ENCODE assay signal across 28 cellular contexts in genomic region chr20:56998438-56998837, GRCh38.
"Had no signal": no experiment of that assay in that cellular context is flagged by ENCODE, and none has a peak within 500 bp of the region (broad histone marks: within the 10 kb centered on the region; RNA-seq: fewer than 3 reads in every experiment).

No MANE protein-coding gene starts in this region.

- H3K4me1 Mint-ChIP-seq: activated CD4-positive, alpha-beta T cell treated with anti-CD3 and anti-CD28 coated beads, Interleukin-2, amount 10 ng/mL, durations not matched to agents 24 days and 14 days; activated naive CD8-positive, alpha-beta T cell treated with anti-CD3 and anti-CD28 coated beads, Interleukin-2, amount 50 U/mL, for 24 hours; activated T-helper 17 cell treated with anti-CD3 and anti-CD28 coated beads, Interleukin-2, amount 50 U/mL, for 72 hours; brain had no signal

- H3K27me3 ChIP-seq: Peyer's patch had no signal

- ATAC-seq: activated CD8-positive, alpha-beta T cell treated with anti-CD3 and anti-CD28 coated beads for 36 hours; activated naive CD4-positive, alpha-beta T cell treated with anti-CD3 and anti-CD28 coated beads, Interleukin-2, amount 50 U/mL, for 72 hours; activated naive CD8-positive, alpha-beta T cell treated with anti-CD3 and anti-CD28 coated beads, Interleukin-2, amount 50 U/mL, for 24 hours; activated T-cell treated with anti-CD3 and anti-CD28 coated beads, Interleukin-2, amount 50 U/mL, for 72 hours; activated T-helper 17 cell treated with anti-CD3 and anti-CD28 coated beads, Interleukin-2, amount 50 U/mL, for 72 hours; PC-3 had no signal

- H3K9me3 Mint-ChIP-seq: activated CD4-positive, alpha-beta T cell treated with anti-CD3 and anti-CD28 coated beads, Interleukin-2, amount 10 ng/mL, durations not matched to agents 24 days and 14 days; activated naive CD8-positive, alpha-beta T cell treated with anti-CD3 and anti-CD28 coated beads, Interleukin-2, amount 50 U/mL, for 24 hours had no signal

- H3K36me3 ChIP-seq: Peyer's patch had no signal

- H3K36me3 Mint-ChIP-seq: brain had no signal

- H3K4me2 ChIP-seq: KMS-11 had no signal

- H3K27me3 Mint-ChIP-seq: activated CD4-positive, alpha-beta T cell treated with anti-CD3 and anti-CD28 coated beads, Interleukin-2, amount 10 ng/mL, durations not matched to agents 24 days and 14 days; activated CD8-positive, alpha-beta T cell treated with anti-CD3 and anti-CD28 coated beads for 36 hours; activated naive CD8-positive, alpha-beta T cell treated with anti-CD3 and anti-CD28 coated beads, Interleukin-2, amount 50 U/mL, for 24 hours had no signal

- H3K27ac ChIP-seq: KMS-11, Peyer's patch had no signal

- H3K9ac ChIP-seq: KMS-11 had no signal

- H3K4me1 ChIP-seq: Peyer's patch had no signal

- H3K4me3 ChIP-seq: Peyer's patch had no signal

- H3K27ac Mint-ChIP-seq: activated CD4-positive, alpha-beta T cell treated with anti-CD3 and anti-CD28 coated beads, Interleukin-2, amount 10 ng/mL, durations not matched to agents 24 days and 14 days; activated CD8-positive, alpha-beta T cell treated with anti-CD3 and anti-CD28 coated beads for 36 hours; activated naive CD4-positive, alpha-beta T cell treated with anti-CD3 and anti-CD28 coated beads for 36 hours; activated naive CD4-positive, alpha-beta T cell treated with anti-CD3 and anti-CD28 coated beads, Interleukin-2, amount 50 U/mL, for 72 hours; activated naive CD8-positive, alpha-beta T cell treated with anti-CD3 and anti-CD28 coated beads, Interleukin-2, amount 50 U/mL, for 24 hours; activated T-cell treated with anti-CD3 and anti-CD28 coated beads, Interleukin-2, amount 50 U/mL, for 72 hours; activated T-helper 17 cell treated with anti-CD3 and anti-CD28 coated beads, Interleukin-2, amount 50 U/mL, for 72 hours; brain had no signal

- DNase-seq: activated CD4-positive, alpha-beta T cell treated with anti-CD3 and anti-CD28 coated beads, Interleukin-2, amount 10 ng/mL, durations not matched to agents 24 days and 14 days; activated CD4-positive, alpha-beta T cell treated with anti-CD3 and anti-CD28 coated beads, Interleukin-2, amount 50 U/mL, for 4 hours; activated CD8-positive, alpha-beta T cell treated with anti-CD3 and anti-CD28 coated beads for 36 hours; activated gamma-delta T cell treated with Interleukin-2 at 50 U/mL for 16 hours; activated naive CD4-positive, alpha-beta T cell treated with anti-CD3 and anti-CD28 coated beads for 36 hours; activated naive CD8-positive, alpha-beta T cell treated with anti-CD3 and anti-CD28 coated beads, Interleukin-2, amount 50 U/mL, for 24 hours; activated T-cell treated with anti-CD3 and anti-CD28 coated beads, Interleukin-2, amount 50 U/mL, for 1 hour; activated T-cell treated with anti-CD3 and anti-CD28 coated beads, Interleukin-2, amount 50 U/mL, for 72 hours; anterior cingulate cortex; central memory CD4-positive, alpha-beta T cell; NCI-H1048; NCI-H1105 treated with DMSO at 0.1 percent for 48 hours; NCI-H1436; NCI-H1694; NCI-H1930; NCI-H2081 treated with DMSO at 0.1 percent for 48 hours; NCI-H226; NCI-H446 treated with DMSO at 0.1 percent for 48 hours; NCI-H524; PC-3; Peyer's patch; Right ventricle myocardium superior; RPMI8226; T1000 had no signal

- H3K4me3 Mint-ChIP-seq: activated CD4-positive, alpha-beta T cell treated with anti-CD3 and anti-CD28 coated beads, Interleukin-2, amount 10 ng/mL, durations not matched to agents 24 days and 14 days; activated CD8-positive, alpha-beta T cell treated with anti-CD3 and anti-CD28 coated beads for 36 hours; activated naive CD4-positive, alpha-beta T cell treated with anti-CD3 and anti-CD28 coated beads for 36 hours; activated naive CD8-positive, alpha-beta T cell treated with anti-CD3 and anti-CD28 coated beads, Interleukin-2, amount 50 U/mL, for 24 hours; activated T-cell treated with anti-CD3 and anti-CD28 coated beads, Interleukin-2, amount 50 U/mL, for 72 hours; activated T-helper 17 cell treated with anti-CD3 and anti-CD28 coated beads, Interleukin-2, amount 50 U/mL, for 72 hours; brain had no signal
